In the genomic region with DNA sequence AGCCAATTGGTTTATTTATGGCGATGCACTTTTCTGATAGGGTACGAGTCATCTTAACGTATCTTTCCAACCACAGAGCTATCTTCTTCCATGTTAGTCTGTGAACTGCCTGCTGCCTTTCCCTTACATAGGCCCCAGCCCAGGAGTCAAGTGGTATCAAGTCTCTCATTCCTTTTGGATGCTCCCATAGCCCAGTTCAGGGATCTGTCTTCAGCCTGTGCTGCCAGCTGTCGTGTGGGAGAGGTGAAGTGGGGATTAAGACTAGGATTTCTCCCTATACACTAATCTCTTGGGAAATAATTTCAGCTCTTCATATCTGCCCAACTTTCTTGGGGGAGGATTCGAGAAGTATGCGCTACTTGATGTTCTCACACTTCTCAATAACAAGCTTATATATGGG, we compare ENCODE assay signal across 2 cellular contexts.
TF ChIP-seq lines count a peak whose summit lies in the region.

No MANE protein-coding gene starts in this region.

TF ChIP-seq in GM23338, 12 proteins besides CTCF, POLR2A, EP300 and RAD21 (continued from another document):
- TF ChIP-seq, protein P1, sequence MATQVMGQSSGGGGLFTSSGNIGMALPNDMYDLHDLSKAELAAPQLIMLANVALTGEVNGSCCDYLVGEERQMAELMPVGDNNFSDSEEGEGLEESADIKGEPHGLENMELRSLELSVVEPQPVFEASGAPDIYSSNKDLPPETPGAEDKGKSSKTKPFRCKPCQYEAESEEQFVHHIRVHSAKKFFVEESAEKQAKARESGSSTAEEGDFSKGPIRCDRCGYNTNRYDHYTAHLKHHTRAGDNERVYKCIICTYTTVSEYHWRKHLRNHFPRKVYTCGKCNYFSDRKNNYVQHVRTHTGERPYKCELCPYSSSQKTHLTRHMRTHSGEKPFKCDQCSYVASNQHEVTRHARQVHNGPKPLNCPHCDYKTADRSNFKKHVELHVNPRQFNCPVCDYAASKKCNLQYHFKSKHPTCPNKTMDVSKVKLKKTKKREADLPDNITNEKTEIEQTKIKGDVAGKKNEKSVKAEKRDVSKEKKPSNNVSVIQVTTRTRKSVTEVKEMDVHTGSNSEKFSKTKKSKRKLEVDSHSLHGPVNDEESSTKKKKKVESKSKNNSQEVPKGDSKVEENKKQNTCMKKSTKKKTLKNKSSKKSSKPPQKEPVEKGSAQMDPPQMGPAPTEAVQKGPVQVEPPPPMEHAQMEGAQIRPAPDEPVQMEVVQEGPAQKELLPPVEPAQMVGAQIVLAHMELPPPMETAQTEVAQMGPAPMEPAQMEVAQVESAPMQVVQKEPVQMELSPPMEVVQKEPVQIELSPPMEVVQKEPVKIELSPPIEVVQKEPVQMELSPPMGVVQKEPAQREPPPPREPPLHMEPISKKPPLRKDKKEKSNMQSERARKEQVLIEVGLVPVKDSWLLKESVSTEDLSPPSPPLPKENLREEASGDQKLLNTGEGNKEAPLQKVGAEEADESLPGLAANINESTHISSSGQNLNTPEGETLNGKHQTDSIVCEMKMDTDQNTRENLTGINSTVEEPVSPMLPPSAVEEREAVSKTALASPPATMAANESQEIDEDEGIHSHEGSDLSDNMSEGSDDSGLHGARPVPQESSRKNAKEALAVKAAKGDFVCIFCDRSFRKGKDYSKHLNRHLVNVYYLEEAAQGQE (IDR thresholded peaks at IDR 0.05; ENCODE audit: unreplicated experiment) = no peak
- TF ChIP-seq STAT1 (IDR thresholded peaks at IDR 0.05; ENCODE audit: unreplicated experiment) (no peak), ZNF114 (CRISPR knock-in tag; IDR thresholded peaks at IDR 0.05) (no peak), POLR2AphosphoS5 (IDR thresholded peaks at IDR 0.05; ENCODE audit: low read depth) (no peak), CREB1 (CRISPR knock-in tag; IDR thresholded peaks at IDR 0.05; ENCODE audit: low read depth) (no peak)

TF ChIP-seq in HepG2, 621 proteins besides CTCF, POLR2A, EP300 and RAD21 (continued from another document):
- TF ChIP-seq, protein P2, sequence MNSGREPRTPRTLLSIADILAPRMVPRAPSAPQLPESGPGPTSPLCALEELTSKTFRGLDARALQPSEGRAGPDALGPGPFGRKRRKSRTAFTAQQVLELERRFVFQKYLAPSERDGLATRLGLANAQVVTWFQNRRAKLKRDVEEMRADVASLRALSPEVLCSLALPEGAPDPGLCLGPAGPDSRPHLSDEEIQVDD (CRISPR knock-in tag; IDR thresholded peaks at IDR 0.05; ENCODE audit: borderline replicate concordance) = no peak
- no peak for TF ChIP-seq ELF3 (CRISPR knock-in tag; IDR thresholded peaks at IDR 0.05)
- no peak for TF ChIP-seq PITX1 (CRISPR knock-in tag; IDR thresholded peaks at IDR 0.05)
- TF ChIP-seq, protein P3, sequence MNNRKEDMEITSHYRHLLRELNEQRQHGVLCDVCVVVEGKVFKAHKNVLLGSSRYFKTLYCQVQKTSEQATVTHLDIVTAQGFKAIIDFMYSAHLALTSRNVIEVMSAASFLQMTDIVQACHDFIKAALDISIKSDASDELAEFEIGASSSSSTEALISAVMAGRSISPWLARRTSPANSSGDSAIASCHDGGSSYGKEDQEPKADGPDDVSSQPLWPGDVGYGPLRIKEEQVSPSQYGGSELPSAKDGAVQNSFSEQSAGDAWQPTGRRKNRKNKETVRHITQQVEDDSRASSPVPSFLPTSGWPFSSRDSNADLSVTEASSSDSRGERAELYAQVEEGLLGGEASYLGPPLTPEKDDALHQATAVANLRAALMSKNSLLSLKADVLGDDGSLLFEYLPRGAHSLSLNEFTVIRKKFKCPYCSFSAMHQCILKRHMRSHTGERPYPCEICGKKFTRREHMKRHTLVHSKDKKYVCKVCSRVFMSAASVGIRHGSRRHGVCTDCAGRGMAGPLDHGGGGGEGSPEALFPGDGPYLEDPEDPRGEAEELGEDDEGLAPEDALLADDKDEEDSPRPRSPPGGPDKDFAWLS (CRISPR knock-in tag; IDR thresholded peaks at IDR 0.05; ENCODE audit: borderline replicate concordance) = no peak
- no peak for TF ChIP-seq ZSCAN30 (CRISPR knock-in tag; IDR thresholded peaks at IDR 0.05)
- no peak for TF ChIP-seq ZSCAN29 (CRISPR knock-in tag; conservative IDR thresholded peaks at IDR 0.05)
- TF ChIP-seq ZNF260 (CRISPR knock-in tag; IDR thresholded peaks at IDR 0.05; ENCODE audit: borderline replicate concordance, low read depth) = no peak
- TF ChIP-seq ZNF496 (CRISPR knock-in tag; IDR thresholded peaks at IDR 0.05; ENCODE audit: insufficient replicate concordance) = no peak
TF ChIP-seq in HepG2: peak in this region for 0.
